Comparison of ENCODE assay signal across 23 cellular contexts in the genomic region with DNA sequence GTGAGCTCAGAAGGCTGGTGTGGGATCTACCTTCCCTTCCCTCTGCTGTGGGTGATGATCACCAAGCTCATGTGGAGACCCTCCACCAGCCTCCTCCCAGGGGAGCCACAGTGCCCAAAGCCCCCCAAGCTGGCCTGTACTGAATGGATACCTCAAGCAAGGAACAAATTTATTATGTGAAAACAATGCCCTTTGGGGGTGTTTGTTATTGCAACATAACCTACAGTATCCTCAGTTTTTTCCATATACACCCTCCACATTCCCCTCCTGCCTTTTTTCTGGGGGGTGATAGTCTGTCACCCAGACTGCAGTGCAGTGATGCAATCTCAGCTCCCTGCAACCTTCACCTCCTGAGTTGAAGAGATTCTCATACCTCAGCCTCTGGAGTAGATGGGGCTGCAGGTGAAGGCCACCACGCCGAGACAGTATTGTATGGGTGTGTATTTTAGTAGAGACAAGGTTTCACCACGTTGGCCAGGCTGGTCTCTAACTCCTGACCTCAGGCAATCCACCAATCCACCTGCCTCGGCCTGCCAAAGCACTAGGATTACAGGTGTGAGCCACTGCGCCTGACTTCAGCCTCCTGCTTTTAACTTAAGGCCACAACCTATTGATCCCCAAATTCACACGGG.
DNase-seq lines count a peak whose midpoint lies in the region; ATAC-seq, FAIRE-seq and TF ChIP-seq lines count a peak whose summit lies in the region.
"Had no signal": no experiment of that assay in that cellular context is flagged by ENCODE, and none has a peak within 500 bp of the region (broad histone marks: within the 10 kb centered on the region; RNA-seq: fewer than 3 reads in every experiment).

No MANE protein-coding gene starts in this region.

- no TSS peak for BruUV-seq in HepG2 (replicated peaks; lab: Mats Ljungman, UMichigan)

- no peak overlapping the region for H4K8ac ChIP-seq in mesendoderm (ENCODE audit: low read depth, low read length)

- H3K56ac ChIP-seq in mesendoderm (ENCODE audit: low read length): peak overlapping the region; percentile 7

- no peak overlapping the region for H2BK120ac ChIP-seq in mesendoderm (ENCODE audit: low read depth, low read length)

- TF ChIP-seq CTCF in HepG2 (CRISPR knock-in tag; IDR thresholded peaks at IDR 0.05): no peak
- TF ChIP-seq CTCF in right lobe of liver (IDR thresholded peaks at IDR 0.05): no peak
- TF ChIP-seq CTCF in spleen (IDR thresholded peaks at IDR 0.05 in 8 of 11, conservative IDR thresholded peaks at IDR 0.05 in 3 of 11): no peak

- 46% methylated on average over 6 of the region's 6 CpGs for WGBS in HepG2 (ENCODE audit: low lambda C conversion rate)
- 69% methylated on average over 6 of the region's 6 CpGs for WGBS in right lobe of liver (ENCODE audit: insufficient coverage, low coverage, low lambda C conversion rate, missing lambda C conversion rate)
- WGBS in mesendoderm (ENCODE audit: extremely low coverage, insufficient coverage, low lambda C conversion rate): no CpG with 5 or more reads among the region's 6 CpGs
- WGBS in spleen, 5 donors: 80 to 90% (median 85%) methylated on average over 6 of the region's 6 CpGs

- TF ChIP-seq POLR2A in HepG2 (IDR thresholded peaks at IDR 0.05; ENCODE audit: insufficient read depth in 1 of 2, low read depth in 2 of 2, low read length in 2 of 2) (no peak), right lobe of liver (IDR thresholded peaks at IDR 0.05) (no peak), spleen (IDR thresholded peaks at IDR 0.05) (no peak)

- peak overlapping the region; percentile 2 for H2AFZ ChIP-seq in HepG2 (ENCODE audit: low read length)

- H3K4me2 ChIP-seq in HepG2 (ENCODE audit: low read depth, low read length) (no peak overlapping the region; the same call in 1 of the 2 replicates), mesendoderm (ENCODE audit: low read length) (no peak overlapping the region)

- intact Hi-C loops in HepG2 (cut with micrococcal nuclease; ENCODE audit: unreplicated experiment): no loop called here
- intact Hi-C loops in right lobe of liver (cut with DNase I): no loop called here
- intact Hi-C loops in spleen (cut with DNase I; ENCODE audit: low total_unique reads): no loop called here

- no peaks in the 10 kb centered on the region for H3K27me3 ChIP-seq in HepG2 (ENCODE audit: control insufficient read depth in 1 of 2, insufficient read depth in 2 of 2, low read length in 2 of 2)
- no peaks in the 10 kb centered on the region for H3K27me3 ChIP-seq in right lobe of liver
- H3K27me3 ChIP-seq in mesendoderm (ENCODE audit: insufficient read depth, low read length, poor library complexity): no peaks in the 10 kb centered on the region
- no peaks in the 10 kb centered on the region for H3K27me3 ChIP-seq in spleen (replicated peaks in 1 of 7)
- H3K27me3 ChIP-seq: BE2C had no signal

- no peak overlapping the region for H3K18ac ChIP-seq in mesendoderm (ENCODE audit: low read length)

- H4K5ac ChIP-seq in mesendoderm (ENCODE audit: low read length): no peak overlapping the region

- no peak overlapping the region for H3K4me3 ChIP-seq in HepG2 (replicated peaks in 1 of 3; ENCODE audit: insufficient read depth in 1 of 3, low read depth in 2 of 3, low read length in 3 of 3)
- H3K4me3 ChIP-seq in right lobe of liver: no peak overlapping the region
- no peak overlapping the region for H3K4me3 ChIP-seq in mesendoderm (ENCODE audit: low read length)
- H3K4me3 ChIP-seq in spleen: no peak overlapping the region

- H3K79me2 ChIP-seq in HepG2 (ENCODE audit: insufficient read depth, low read length): no peaks in the 10 kb centered on the region
- H3K79me2 ChIP-seq in mesendoderm (ENCODE audit: control insufficient read depth, insufficient read depth, low read length): no peaks in the 10 kb centered on the region

- H3K4me1 ChIP-seq in HepG2 (ENCODE audit: insufficient read depth, low read length) (peaks cover 76% of the 10 kb centered on the region), right lobe of liver (no peaks in the 10 kb centered on the region), mesendoderm (ENCODE audit: control insufficient read depth, low read depth, low read length) (peaks cover 6% of the 10 kb centered on the region), spleen (peaks cover 0 to 4% (median 0%) of the 10 kb centered on the region in 6 donors)
- H3K4me1 ChIP-seq: BE2C had no signal

- no peak for TF ChIP-seq EP300 in HepG2 (IDR thresholded peaks at IDR 0.05; ENCODE audit: low read depth in 2 of 2, low read length in 2 of 2)
- no peak for TF ChIP-seq EP300 in HepG2 (CRISPR knock-in tag; IDR thresholded peaks at IDR 0.05; ENCODE audit: borderline replicate concordance)

- no peak overlapping the region for H3K23ac ChIP-seq in mesendoderm (ENCODE audit: low read length)

- no peak overlapping the region for H3K4ac ChIP-seq in mesendoderm (ENCODE audit: low read depth, low read length)

- TF ChIP-seq RAD21 in HepG2 (CRISPR knock-in tag; IDR thresholded peaks at IDR 0.05): no peak

- DNase-seq in HepG2 (ENCODE audit: low spot score) (no peak), right lobe of liver (no peak), mesendoderm (no peak), spleen (peak; percentile 20), DMS53 (lab: John Stamatoyannopoulos, UW) (no peak), dermis blood vessel endothelial cell (no peak)
- peak; percentile 15 for DNase-seq in activated CD8-positive, alpha-beta memory T cell treated with anti-CD3 and anti-CD28 coated beads, Interleukin-2, amount 50 U/mL, for 48 hours
- DNase-seq: ACHN; BE2C; C1 segment of cervical spinal cord; CD4-positive, CD25-positive, alpha-beta regulatory T cell; CD8-positive, alpha-beta memory T cell; COR-L47; DMS 273 treated with DMSO at 0.1 percent for 48 hours; GOT3; H7; HFFc6 had no signal

- POLR2A ChIA-PET in HepG2 (lab: Yijun Ruan, JAX): interaction anchor here (1.0 to 3.3 kb wide), 4 partner anchors 26 to 214 kb away, joined by 4 to 34 read pairs (median 5); no protein-coding TSS in a partner anchor

- peak overlapping the region; percentile 31 for H3K27ac ChIP-seq in HepG2 (ENCODE audit: extremely low read length, insufficient read depth, low read length)
- no peak overlapping the region for H3K27ac ChIP-seq in right lobe of liver
- no peak overlapping the region for H3K27ac ChIP-seq in mesendoderm (ENCODE audit: low read depth, low read length)
- no peak overlapping the region for H3K27ac ChIP-seq in spleen

- H2BK15ac ChIP-seq in mesendoderm (replicated peaks; ENCODE audit: low read depth): no peak overlapping the region

- in situ Hi-C loops in HepG2 (cut with HindIII; ENCODE audit: extremely low pct_ligation_motif_present, low pct_unique_long_range_greater_than_20kb): no loop called here

- H3K36me3 ChIP-seq in HepG2 (replicated peaks in 1 of 2; ENCODE audit: control insufficient read depth in 1 of 2, insufficient read depth in 2 of 2, low read length in 2 of 2) (no peaks in the 10 kb centered on the region), right lobe of liver (no peaks in the 10 kb centered on the region), mesendoderm (ENCODE audit: control insufficient read depth, insufficient read depth, low read length) (no peaks in the 10 kb centered on the region), spleen (no peaks in the 10 kb centered on the region)
- H3K36me3 ChIP-seq: BE2C had no signal

- CTCF ChIA-PET in HepG2 (lab: Yijun Ruan, JAX; ENCODE audit: low intra/inter-chr PET ratio, low total read pairs): no interaction called here

- H3K79me1 ChIP-seq in mesendoderm (ENCODE audit: low read length): no peaks in the 10 kb centered on the region

- FAIRE-seq in HepG2 (lab: Jason Lieb, UNC): no peak
- FAIRE-seq: A204.1, G401.6, GM12891, HTR-8/SVneo had no signal

- no peak overlapping the region for H2AK5ac ChIP-seq in mesendoderm (ENCODE audit: low read length)

- peaks cover 6% of the 10 kb centered on the region; the same call in 1 of the 2 replicates for H3K9me3 ChIP-seq in HepG2 (ENCODE audit: low read length)
- H3K9me3 ChIP-seq in right lobe of liver: no peaks in the 10 kb centered on the region
- H3K9me3 ChIP-seq in spleen: peaks cover 0 to 11% (median 3%) of the 10 kb centered on the region in 8 donors
- H3K9me3 ChIP-seq: BE2C had no signal

- H3K9ac ChIP-seq in HepG2 (ENCODE audit: insufficient read depth, low read depth, low read length) (no peak overlapping the region), mesendoderm (ENCODE audit: low read length) (no peak overlapping the region)

- no peaks in the 10 kb centered on the region for H4K20me1 ChIP-seq in HepG2 (ENCODE audit: insufficient read depth, low read length)

- ATAC-seq in HepG2 (peak; percentile 49), right lobe of liver (no peak), GM19351 (IDR thresholded peaks at IDR 0.05; ENCODE audit: unreplicated experiment) (no peak)
- ATAC-seq: HCT116 had no signal

- no peak overlapping the region for H2BK5ac ChIP-seq in mesendoderm (ENCODE audit: low read length)

TF ChIP-seq in HepG2, 621 proteins besides CTCF, POLR2A, EP300 and RAD21 (continues in another document):
- TF ChIP-seq PHF21A (CRISPR knock-in tag; IDR thresholded peaks at IDR 0.05) (no peak), KLF12 (CRISPR knock-in tag; IDR thresholded peaks at IDR 0.05; ENCODE audit: borderline replicate concordance) (no peak), ZNF605 (CRISPR knock-in tag; IDR thresholded peaks at IDR 0.05) (peak; percentile 15; the same call in 1 of the 2 replicates), PAWR (CRISPR knock-in tag; IDR thresholded peaks at IDR 0.05; ENCODE audit: borderline replicate concordance) (no peak), GATAD2A (CRISPR knock-in tag; IDR thresholded peaks at IDR 0.05) (0 out of 2 replicates have a peak, but pooled peaks have one; percentile 17), KLF15 (CRISPR knock-in tag; IDR thresholded peaks at IDR 0.05; ENCODE audit: borderline replicate concordance) (no peak), JUND (CRISPR knock-in tag; IDR thresholded peaks at IDR 0.05) (0 out of 2 replicates have a peak, but pooled peaks have one; percentile 54), YEATS2 (CRISPR knock-in tag; IDR thresholded peaks at IDR 0.05; ENCODE audit: borderline replicate concordance) (0 out of 2 replicates have a peak, but pooled peaks have one; percentile 35), MED1 (CRISPR knock-in tag; IDR thresholded peaks at IDR 0.05) (0 out of 2 replicates have a peak, but pooled peaks have one; percentile 33), ZNF788 (CRISPR knock-in tag; IDR thresholded peaks at IDR 0.05; ENCODE audit: borderline replicate concordance) (no peak; the same call in 1 of the 2 replicates), ZNF234 (CRISPR knock-in tag; conservative IDR thresholded peaks at IDR 0.05) (no peak), ZNF572 (CRISPR knock-in tag; IDR thresholded peaks at IDR 0.05) (no peak), NR2C2 (CRISPR knock-in tag; IDR thresholded peaks at IDR 0.05; ENCODE audit: borderline replicate concordance) (0 out of 2 replicates have a peak, but pooled peaks have one; percentile 18), KAT8 (CRISPR knock-in tag; IDR thresholded peaks at IDR 0.05) (no peak), ZNF160 (CRISPR knock-in tag; IDR thresholded peaks at IDR 0.05) (no peak), ZEB1 (IDR thresholded peaks at IDR 0.05; ENCODE audit: insufficient replicate concordance, low read depth) (no peak), CHD4 (IDR thresholded peaks at IDR 0.05; ENCODE audit: borderline replicate concordance, low read length) (no peak), NFKBIZ (CRISPR knock-in tag; IDR thresholded peaks at IDR 0.05) (no peak)

Comparison
In these comparisons a context has a peak if more than half of its experiments do, and no peak if none do; other contexts are left out.
1. DNase-seq: peak in activated CD8-positive, alpha-beta memory T cell treated with anti-CD3 and anti-CD28 coated beads, Interleukin-2, amount 50 U/mL, for 48 hours (single experiment) and spleen (single experiment); none in HepG2 (single experiment), right lobe of liver (0 of 3), mesendoderm (single experiment), DMS53 (single experiment) and dermis blood vessel endothelial cell (single experiment).